In the genomic region with DNA sequence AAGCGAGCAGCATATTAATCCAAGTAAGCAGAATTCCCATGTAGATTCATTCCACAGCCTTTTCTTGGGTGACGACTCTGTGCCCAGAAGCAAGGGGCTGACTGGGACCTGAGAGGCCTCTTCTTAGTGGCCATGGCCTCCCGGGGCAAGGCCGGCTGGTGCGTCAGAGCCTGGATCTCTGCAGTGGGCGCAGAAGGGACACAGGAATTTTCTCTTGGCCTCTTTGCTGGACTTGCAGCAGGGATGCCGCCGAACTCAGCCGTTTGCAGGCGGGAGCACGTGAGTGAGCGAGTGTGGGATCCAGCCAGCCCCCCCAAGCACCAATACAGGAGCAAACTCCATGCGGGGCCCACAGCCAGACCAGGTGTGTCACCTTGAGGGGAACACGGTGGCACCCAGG, we compare ENCODE assay signal across 14 cellular contexts.
"Had no signal": no experiment of that assay in that cellular context is flagged by ENCODE, and none has a peak within 500 bp of the region (broad histone marks: within the 10 kb centered on the region; RNA-seq: fewer than 3 reads in every experiment).

No MANE protein-coding gene starts in this region.

- H3K36me3 ChIP-seq: brain microvascular endothelial cell, upper lobe of right lung had no signal

- ATAC-seq: activated CD4-positive, CD25-positive, alpha-beta regulatory T cell treated with anti-CD3 and anti-CD28 coated beads, Interleukin-2, amount 50 U/mL, for 24 hours; upper lobe of right lung had no signal

- H3K9me3 ChIP-seq: testis, upper lobe of right lung had no signal

- H3K27me3 Mint-ChIP-seq: activated CD4-positive, alpha-beta memory T cell treated with anti-CD3 and anti-CD28 coated beads, Interleukin-2, amount 10 ng/mL, durations not matched to agents 7 days and 5 days; stimulated activated naive CD8-positive, alpha-beta T cell treated with anti-CD3 and anti-CD28 coated beads, Interleukin-15, Interleukin-2, amounts not matched to agents 100 ng/mL and 50 ng/mL, for 24 hours had no signal

- DNase-seq: activated CD4-positive, alpha-beta memory T cell treated with anti-CD3 and anti-CD28 coated beads, Interleukin-2, amount 10 ng/mL, durations not matched to agents 7 days and 5 days; activated CD8-positive, alpha-beta memory T cell treated with anti-CD3 and anti-CD28 coated beads, Interleukin-2, amount 50 U/mL, for 4 hours; activated naive CD4-positive, alpha-beta T cell treated with anti-CD3 and anti-CD28 coated beads, Interleukin-2, amount 50 U/mL, for 16 hours; amniotic stem cell; brain microvascular endothelial cell; immature natural killer cell; nephron progenitor cell; stimulated activated CD4-positive, alpha-beta T cell treated with anti-CD3 and anti-CD28 coated beads, Interleukin-2, amount 100 ng/mL, for 48 hours; stimulated activated CD8-positive, alpha-beta memory T cell treated with anti-CD3 and anti-CD28 coated beads, Interleukin-4, amount 100 ng/mL, for 48 hours; T-helper 2 cell; testis; upper lobe of right lung had no signal

- H3K4me3 Mint-ChIP-seq: activated CD4-positive, alpha-beta memory T cell treated with anti-CD3 and anti-CD28 coated beads, Interleukin-2, amount 10 ng/mL, durations not matched to agents 7 days and 5 days; immature natural killer cell; nephron progenitor cell; stimulated activated naive CD8-positive, alpha-beta T cell treated with anti-CD3 and anti-CD28 coated beads, Interleukin-15, Interleukin-2, amounts not matched to agents 100 ng/mL and 50 ng/mL, for 24 hours had no signal

- H3K4me3 ChIP-seq: testis, upper lobe of right lung had no signal

- H3K27me3 ChIP-seq: brain microvascular endothelial cell, testis, upper lobe of right lung had no signal

- H3K27ac ChIP-seq: brain microvascular endothelial cell, testis, upper lobe of right lung had no signal

- H3K4me1 ChIP-seq: upper lobe of right lung had no signal
